10 cellular contexts compared by ENCODE assay signal in the genomic region with DNA sequence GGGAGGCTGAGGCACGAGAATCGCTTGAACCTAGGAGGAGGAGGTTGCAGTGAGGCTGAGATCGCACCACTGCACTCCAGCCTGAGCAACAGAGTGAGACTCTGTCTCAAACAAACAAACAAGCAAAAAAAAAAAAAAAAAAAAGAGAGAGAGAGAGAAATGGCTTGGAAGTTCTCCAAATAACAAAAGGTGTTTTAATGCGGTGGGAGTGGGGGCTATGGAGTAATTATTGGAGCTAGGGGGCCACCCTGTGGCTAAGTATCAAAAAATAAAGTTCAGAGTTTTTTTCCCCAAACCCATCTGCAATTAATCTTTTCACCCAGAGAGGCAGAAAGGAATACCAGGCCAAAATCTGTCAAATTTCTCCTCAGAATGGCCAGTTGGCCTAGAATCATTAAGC. TPM values are rescaled to one million over a fixed set of nuclear protein-coding genes. Genes with fewer than 3 reads are reported as not detected.
DNase-seq lines count a peak whose midpoint lies in the region; TF ChIP-seq lines count a peak whose summit lies in the region.
"Had no signal": no experiment of that assay in that cellular context is flagged by ENCODE, and none has a peak within 500 bp of the region (broad histone marks: within the 10 kb centered on the region; RNA-seq: fewer than 3 reads in every experiment).

No MANE protein-coding gene starts in this region.

- peaks cover 30% of the 10 kb centered on the region for H3K4me1 ChIP-seq in CD4-positive, alpha-beta memory T cell (ENCODE audit: insufficient read depth, low read length)
- peaks cover 58% of the 10 kb centered on the region for H3K4me1 ChIP-seq in OCI-LY7 (ENCODE audit: insufficient read depth, low read length, poor library complexity, severe bottlenecking)

- in situ Hi-C loops in GM13977 (cut with MboI; ENCODE audit: low pct_unique_long_range_greater_than_20kb, low sequenced_read_pairs, unreplicated experiment) = loop anchor here (25.0 kb wide), 3 partner anchors 121 to 696 kb away; no protein-coding TSS in a partner anchor

- peaks cover 23 to 26% (median 24%) of the 10 kb centered on the region in 4 donors for H3K4me1 Mint-ChIP-seq in CD4-positive, alpha-beta memory T cell
- peaks cover 22% of the 10 kb centered on the region for H3K4me1 Mint-ChIP-seq in activated T-helper 2 cell treated with anti-CD3 and anti-CD28 coated beads, Interferon-gamma antibody, Interleukin-2, Interleukin-4, amounts not matched to agents 10 μg/mL and 5 μg/mL and 100 μg/mL, durations not matched to agents 14 hours and 24 hours and 36 hours (ENCODE audit: low read depth)

- H3K36me3 Mint-ChIP-seq in CD4-positive, alpha-beta memory T cell = peaks cover 0 to 2% of the 10 kb centered on the region in 2 donors
- peaks cover 2% of the 10 kb centered on the region for H3K36me3 Mint-ChIP-seq in activated T-helper 2 cell treated with anti-CD3 and anti-CD28 coated beads, Interferon-gamma antibody, Interleukin-2, Interleukin-4, amounts not matched to agents 10 μg/mL and 5 μg/mL and 100 μg/mL, durations not matched to agents 14 hours and 24 hours and 36 hours (ENCODE audit: low read depth)

- H3K9me2 ChIP-seq in OCI-LY7 (ENCODE audit: insufficient read depth, low read length) = no peaks in the 10 kb centered on the region

- H3K27ac ChIP-seq in CD4-positive, alpha-beta memory T cell (ENCODE audit: low read depth, low read length) = no peak overlapping the region
- peak overlapping the region; percentile 98 for H3K27ac ChIP-seq in OCI-LY7 (ENCODE audit: low read depth, low read length, poor library complexity, severe bottlenecking)

- no peak overlapping the region for H3K4me3 ChIP-seq in CD4-positive, alpha-beta memory T cell (ENCODE audit: low read length in 2 of 2)
- H3K4me3 ChIP-seq in OCI-LY7 (ENCODE audit: low read depth, low read length, poor library complexity, severe bottlenecking) (no peak overlapping the region), fibroblast of pulmonary artery (replicated peaks; ENCODE audit: low read depth, low read length) (no peak overlapping the region), MG63 (no peak overlapping the region)

- H3K9me3 ChIP-seq in CD4-positive, alpha-beta memory T cell (ENCODE audit: control insufficient read depth in 1 of 2, low read length in 2 of 2) = no peaks in the 10 kb centered on the region
- H3K9me3 ChIP-seq in OCI-LY7 (ENCODE audit: low read length) = no peaks in the 10 kb centered on the region
- H3K9me3 ChIP-seq in MG63 = no peaks in the 10 kb centered on the region

- peak in 3 of 5 donors; percentile 19 to 26 (median 19) for DNase-seq in CD4-positive, alpha-beta memory T cell
- DNase-seq in GM13977 (ENCODE audit: low spot score) (no peak), OCI-LY7 (ENCODE audit: low spot score) (peak; percentile 68), fibroblast of pulmonary artery (ENCODE audit: low read depth) (peak; percentile 24), MG63 (no peak), NCI-H1048 (lab: John Stamatoyannopoulos, UW) (no peak)
- DNase-seq in activated T-helper 2 cell treated with anti-CD3 and anti-CD28 coated beads, Interferon-gamma antibody, Interleukin-2, Interleukin-4, amounts not matched to agents 10 μg/mL and 5 μg/mL and 100 μg/mL, durations not matched to agents 14 hours and 24 hours and 36 hours (ENCODE audit: low spot score) = no peak
- DNase-seq in activated CD4-positive, alpha-beta T cell treated with anti-CD3 and anti-CD28 coated beads, Interleukin-2, amount 50 U/mL, for 1 hour = no peak
- DNase-seq: aorta had no signal

- BruUV-seq in OCI-LY7 (replicated peaks; lab: Mats Ljungman, UMichigan) = no TSS peak

- CTCF ChIA-PET in CD4-positive, alpha-beta memory T cell (lab: Charles Lee; ENCODE audit: partially characterized antibody) = interaction anchor here (1.0 to 6.9 kb wide), 6 partner anchors 9 to 511 kb away, joined by 3 to 62 read pairs (median 4); no protein-coding TSS in a partner anchor
- CTCF ChIA-PET in OCI-LY7 (lab: Charles Lee; ENCODE audit: unreplicated experiment) = interaction anchor here (2.7 kb wide), 1 partner anchor 117 kb away, joined by 19 read pairs; no protein-coding TSS in a partner anchor

- H3K27me3 ChIP-seq in CD4-positive, alpha-beta memory T cell (ENCODE audit: insufficient read depth, low read length) = no peaks in the 10 kb centered on the region
- no peaks in the 10 kb centered on the region for H3K27me3 ChIP-seq in MG63

- peak overlapping the region; percentile 15 for H3K4me2 ChIP-seq in OCI-LY7 (ENCODE audit: low read length)

- no peak overlapping the region for H3K27ac Mint-ChIP-seq in CD4-positive, alpha-beta memory T cell
- H3K27ac Mint-ChIP-seq in activated T-helper 2 cell treated with anti-CD3 and anti-CD28 coated beads, Interferon-gamma antibody, Interleukin-2, Interleukin-4, amounts not matched to agents 10 μg/mL and 5 μg/mL and 100 μg/mL, durations not matched to agents 14 hours and 24 hours and 36 hours = no peak overlapping the region

- no peaks in the 10 kb centered on the region for H3K27me3 Mint-ChIP-seq in CD4-positive, alpha-beta memory T cell
- H3K27me3 Mint-ChIP-seq in activated T-helper 2 cell treated with anti-CD3 and anti-CD28 coated beads, Interferon-gamma antibody, Interleukin-2, Interleukin-4, amounts not matched to agents 10 μg/mL and 5 μg/mL and 100 μg/mL, durations not matched to agents 14 hours and 24 hours and 36 hours (ENCODE audit: low read depth) = no peaks in the 10 kb centered on the region
- H3K27me3 Mint-ChIP-seq: IgD-negative memory B cell had no signal

- H3K36me3 ChIP-seq in CD4-positive, alpha-beta memory T cell (ENCODE audit: insufficient read depth, low read length) = no peaks in the 10 kb centered on the region
- peaks cover 9% of the 10 kb centered on the region for H3K36me3 ChIP-seq in OCI-LY7 (ENCODE audit: insufficient read depth, low read length)
- H3K36me3 ChIP-seq in MG63 = no peaks in the 10 kb centered on the region

- TF ChIP-seq CTCF in GM13977 (IDR thresholded peaks at IDR 0.05; ENCODE audit: extremely low read depth, insufficient read depth, missing control alignments) (peak; percentile 25), OCI-LY7 (conservative IDR thresholded peaks at IDR 0.05; ENCODE audit: low read length) (peak; percentile 74), fibroblast of pulmonary artery (IDR thresholded peaks at IDR 0.05; ENCODE audit: low read length, missing control alignments) (no peak)

- H2AFZ ChIP-seq in OCI-LY7 (ENCODE audit: low read length) = no peak overlapping the region

- intact Hi-C loops in CD4-positive, alpha-beta memory T cell (cut with micrococcal nuclease) = loop anchor here (2.0 kb wide), 2 partner anchors 44 to 116 kb away; a partner anchor contains a TSS
- intact Hi-C loops in OCI-LY7 (cut with micrococcal nuclease; ENCODE audit: unreplicated experiment) = loop anchor here (1.0 to 5.0 kb wide), 6 partner anchors 160 to 511 kb away; a partner anchor contains a TSS
- intact Hi-C loops in activated T-helper 2 cell treated with anti-CD3 and anti-CD28 coated beads, Interferon-gamma antibody, Interleukin-2, Interleukin-4, amounts not matched to agents 10 μg/mL and 5 μg/mL and 100 μg/mL, durations not matched to agents 14 hours and 24 hours and 36 hours (cut with micrococcal nuclease) = loop anchor here (2.0 kb wide), 1 partner anchor 116 kb away; no protein-coding TSS in a partner anchor

- POLR2A ChIA-PET in CD4-positive, alpha-beta memory T cell (lab: Charles Lee; ENCODE audit: partially characterized antibody) = interaction anchor here (1.2 kb wide), 1 partner anchor 115 kb away, joined by 5 read pairs; no protein-coding TSS in a partner anchor
- POLR2A ChIA-PET in OCI-LY7 (lab: Charles Lee) = interaction anchor here (0.7 to 2.3 kb wide), 9 partner anchors 10 to 375 kb away, joined by 3 to 8 read pairs (median 3); a partner anchor contains a TSS

- H3K79me2 ChIP-seq in OCI-LY7 (ENCODE audit: insufficient read depth, low read depth, low read length) = no peaks in the 10 kb centered on the region

- H4K20me1 ChIP-seq in OCI-LY7 (ENCODE audit: insufficient read depth, low read length) = no peaks in the 10 kb centered on the region

- no peak overlapping the region for H3K4me3 Mint-ChIP-seq in CD4-positive, alpha-beta memory T cell
- H3K4me3 Mint-ChIP-seq in activated T-helper 2 cell treated with anti-CD3 and anti-CD28 coated beads, Interferon-gamma antibody, Interleukin-2, Interleukin-4, amounts not matched to agents 10 μg/mL and 5 μg/mL and 100 μg/mL, durations not matched to agents 14 hours and 24 hours and 36 hours (ENCODE audit: low read depth) = no peak overlapping the region

- no peaks in the 10 kb centered on the region for H3K9me3 Mint-ChIP-seq in CD4-positive, alpha-beta memory T cell
- no peaks in the 10 kb centered on the region for H3K9me3 Mint-ChIP-seq in activated T-helper 2 cell treated with anti-CD3 and anti-CD28 coated beads, Interferon-gamma antibody, Interleukin-2, Interleukin-4, amounts not matched to agents 10 μg/mL and 5 μg/mL and 100 μg/mL, durations not matched to agents 14 hours and 24 hours and 36 hours
- H3K9me3 Mint-ChIP-seq: IgD-negative memory B cell had no signal

RNA-seq across cellular contexts. Expression of a gene that starts 23.0 kb away (rescaled TPM):
- 10 to 100 TPM; 57.7 to 59.9 TPM for total RNA-seq in CD4-positive, alpha-beta memory T cell
- polyA plus RNA-seq in CD4-positive, alpha-beta memory T cell = 10 to 100 TPM; 19.9 to 28.4 TPM
- total RNA-seq in OCI-LY7 (2014; rRNA removed; shearing (Covaris generic)) = 7.3 and 8.7 TPM in 2 replicates
- total RNA-seq in OCI-LY7 (2022) = 17.1 and 21.7 TPM in 2 replicates
- 4.5 and 4.9 TPM in 2 replicates for total RNA-seq in MG63 (2014; rRNA removed; shearing (Covaris generic); ENCODE audit: low replicate concordance)
- 5.9 and 6.1 TPM in 2 replicates for total RNA-seq in activated T-helper 2 cell treated with anti-CD3 and anti-CD28 coated beads, Interferon-gamma antibody, Interleukin-2, Interleukin-4, amounts not matched to agents 10 μg/mL and 5 μg/mL and 100 μg/mL, durations not matched to agents 14 hours and 24 hours and 36 hours

RNA-seq across cellular contexts. Expression of a gene that starts 44.0 kb away (rescaled TPM):
- total RNA-seq in CD4-positive, alpha-beta memory T cell = 10 to 100 TPM in 1 of 2 experiments, 1 to 10 TPM in 1; 8.2 to 10.3 TPM
- polyA plus RNA-seq in CD4-positive, alpha-beta memory T cell = 1 to 10 TPM; 1.6 to 2.0 TPM
- total RNA-seq in OCI-LY7 (2014; rRNA removed; shearing (Covaris generic)) = 17.2 and 20.6 TPM in 2 replicates
- total RNA-seq in OCI-LY7 (2022) = 27.7 and 31.1 TPM in 2 replicates
- 18.6 and 21.1 TPM in 2 replicates for total RNA-seq in MG63 (2014; rRNA removed; shearing (Covaris generic); ENCODE audit: low replicate concordance)
- total RNA-seq in activated T-helper 2 cell treated with anti-CD3 and anti-CD28 coated beads, Interferon-gamma antibody, Interleukin-2, Interleukin-4, amounts not matched to agents 10 μg/mL and 5 μg/mL and 100 μg/mL, durations not matched to agents 14 hours and 24 hours and 36 hours = 21.0 and 22.5 TPM in 2 replicates

Comparison
In these comparisons a context has a peak if more than half of its experiments do, and no peak if none do; other contexts are left out.
1. DNase-seq: peak in CD4-positive, alpha-beta memory T cell (3 of 5), OCI-LY7 (single experiment) and fibroblast of pulmonary artery (single experiment); none in GM13977 (single experiment), MG63 (single experiment), activated T-helper 2 cell treated with anti-CD3 and anti-CD28 coated beads, Interferon-gamma antibody, Interleukin-2, Interleukin-4, amounts not matched to agents 10 μg/mL and 5 μg/mL and 100 μg/mL, durations not matched to agents 14 hours and 24 hours and 36 hours (single experiment), NCI-H1048 (single experiment) and activated CD4-positive, alpha-beta T cell treated with anti-CD3 and anti-CD28 coated beads, Interleukin-2, amount 50 U/mL, for 1 hour (single experiment).